Comparison of ENCODE assay signal across 10 cellular contexts in genomic region chrX:53049127-53049517, GRCh38. TPM values are rescaled to one million over a fixed set of nuclear protein-coding genes. Genes with fewer than 3 reads are reported as not detected.
DNase-seq lines count a peak whose midpoint lies in the region; TF ChIP-seq lines count a peak whose summit lies in the region.
"Had no signal": no experiment of that assay in that cellular context is flagged by ENCODE, and none has a peak within 500 bp of the region (broad histone marks: within the 10 kb centered on the region; RNA-seq: fewer than 3 reads in every experiment).

No MANE protein-coding gene starts in this region.

- no peak overlapping the region for H3K27ac Mint-ChIP-seq in progenitor cell of endocrine pancreas

- peaks cover 7% of the 10 kb centered on the region for H3K4me1 Mint-ChIP-seq in progenitor cell of endocrine pancreas (ENCODE audit: low read depth)

- H3K36me3 Mint-ChIP-seq in progenitor cell of endocrine pancreas (ENCODE audit: insufficient read depth): no peaks in the 10 kb centered on the region

- no peaks in the 10 kb centered on the region for H3K9me3 ChIP-seq in BE2C

- H3K36me3 ChIP-seq in BE2C: no peaks in the 10 kb centered on the region

- H3K9me3 Mint-ChIP-seq in progenitor cell of endocrine pancreas (ENCODE audit: low read depth): no peaks in the 10 kb centered on the region

- H3K4me3 Mint-ChIP-seq in progenitor cell of endocrine pancreas (ENCODE audit: low read depth): peak overlapping the region; percentile 74

- H3K4me3 ChIP-seq in BE2C (ENCODE audit: low read depth, low read length) (peak overlapping the region; percentile 73), fibroblast of pulmonary artery (replicated peaks; ENCODE audit: low read depth, low read length) (peak overlapping the region; percentile 65)
- H3K4me3 ChIP-seq: SK-N-MC had no signal

- 0 out of 2 replicates have a peak, but pooled peaks cover 6% of the 10 kb centered on the region for H3K4me1 ChIP-seq in BE2C

- DNase-seq in BE2C (peak; percentile 9), NCI-H748 treated with DMSO at 0.1 percent for 48 hours (lab: John Stamatoyannopoulos, UW) (peak; percentile 9), fibroblast of pulmonary artery (ENCODE audit: low read depth) (no peak), progenitor cell of endocrine pancreas (ENCODE audit: low spot score, unreplicated experiment) (no peak), HEK293T (ENCODE audit: extremely low spot score) (no peak), GM10266 (ENCODE audit: extremely low spot score) (no peak), NCI-H2196 treated with DMSO at 0.1 percent for 48 hours (lab: John Stamatoyannopoulos, UW; ENCODE audit: unreplicated experiment) (no peak), GM19238 (ENCODE audit: insufficient read length, low spot score) (no peak)
- DNase-seq: activated CD8-positive, alpha-beta memory T cell treated with anti-CD3 and anti-CD28 coated beads, Interleukin-2, amount 50 U/mL, for 48 hours had no signal

- no peaks in the 10 kb centered on the region for H3K27me3 ChIP-seq in BE2C

- no peaks in the 10 kb centered on the region for H3K27me3 Mint-ChIP-seq in progenitor cell of endocrine pancreas

- TF ChIP-seq CTCF in BE2C (IDR thresholded peaks at IDR 0.05; ENCODE audit: low read depth, low read length) (no peak), fibroblast of pulmonary artery (IDR thresholded peaks at IDR 0.05; ENCODE audit: low read length, missing control alignments) (no peak), progenitor cell of endocrine pancreas (IDR thresholded peaks at IDR 0.05; ENCODE audit: unreplicated experiment) (no peak), GM10266 (IDR thresholded peaks at IDR 0.05; ENCODE audit: control insufficient read depth, insufficient read depth, low read depth, missing control alignments) (no peak)

- CTCF ChIA-PET in HEK293T (lab: Yijun Ruan, JAX): no interaction called here

- POLR2A ChIA-PET in HEK293T (lab: Yijun Ruan, JAX): no interaction called here

TF ChIP-seq in HEK293T, 16 proteins besides CTCF, POLR2A, EP300 and RAD21:
- TF ChIP-seq HDGF (IDR thresholded peaks at IDR 0.05; ENCODE audit: borderline replicate concordance) (no peak), TARDBP (IDR thresholded peaks at IDR 0.05) (no peak), ELF4 (IDR thresholded peaks at IDR 0.05) (no peak), PKNOX1 (IDR thresholded peaks at IDR 0.05) (no peak), FOXM1 (IDR thresholded peaks at IDR 0.05; ENCODE audit: borderline replicate concordance) (no peak), SP1 (IDR thresholded peaks at IDR 0.05) (no peak), BHLHE40 (IDR thresholded peaks at IDR 0.05; ENCODE audit: borderline replicate concordance) (no peak)

RNA-seq across cellular contexts. Expression of gene GPR173, which starts 0.5 kb away (rescaled TPM):
- polyA plus RNA-seq in BE2C (2012; ENCODE audit: insufficient read depth, insufficient read length, low read depth): 38.1 TPM
- total RNA-seq in progenitor cell of endocrine pancreas: 18.4 and 19.4 TPM in 2 replicates

RNA-seq across cellular contexts. Expression of gene TSPYL2, which starts 33.0 kb away (rescaled TPM):
- 32.9 TPM for polyA plus RNA-seq in BE2C (2012; ENCODE audit: insufficient read depth, insufficient read length, low read depth)
- 53.6 and 54.9 TPM in 2 replicates for total RNA-seq in progenitor cell of endocrine pancreas

RNA-seq across cellular contexts. Expression of gene KANTR, which starts 44.8 kb away (rescaled TPM):
- 7.1 TPM for polyA plus RNA-seq in BE2C (2012; ENCODE audit: insufficient read depth, insufficient read length, low read depth)
- total RNA-seq in progenitor cell of endocrine pancreas: 16.0 and 18.0 TPM in 2 replicates

Comparison
In these comparisons a context has a peak if more than half of its experiments do, and no peak if none do; other contexts are left out.
1. DNase-seq: peak in BE2C (single experiment) and NCI-H748 treated with DMSO at 0.1 percent for 48 hours (single experiment); none in fibroblast of pulmonary artery (single experiment), progenitor cell of endocrine pancreas (single experiment), HEK293T (single experiment), GM10266 (single experiment), NCI-H2196 treated with DMSO at 0.1 percent for 48 hours (single experiment) and GM19238 (single experiment).